Comparison of ENCODE assay signal across 1 cellular context in the genomic region with DNA sequence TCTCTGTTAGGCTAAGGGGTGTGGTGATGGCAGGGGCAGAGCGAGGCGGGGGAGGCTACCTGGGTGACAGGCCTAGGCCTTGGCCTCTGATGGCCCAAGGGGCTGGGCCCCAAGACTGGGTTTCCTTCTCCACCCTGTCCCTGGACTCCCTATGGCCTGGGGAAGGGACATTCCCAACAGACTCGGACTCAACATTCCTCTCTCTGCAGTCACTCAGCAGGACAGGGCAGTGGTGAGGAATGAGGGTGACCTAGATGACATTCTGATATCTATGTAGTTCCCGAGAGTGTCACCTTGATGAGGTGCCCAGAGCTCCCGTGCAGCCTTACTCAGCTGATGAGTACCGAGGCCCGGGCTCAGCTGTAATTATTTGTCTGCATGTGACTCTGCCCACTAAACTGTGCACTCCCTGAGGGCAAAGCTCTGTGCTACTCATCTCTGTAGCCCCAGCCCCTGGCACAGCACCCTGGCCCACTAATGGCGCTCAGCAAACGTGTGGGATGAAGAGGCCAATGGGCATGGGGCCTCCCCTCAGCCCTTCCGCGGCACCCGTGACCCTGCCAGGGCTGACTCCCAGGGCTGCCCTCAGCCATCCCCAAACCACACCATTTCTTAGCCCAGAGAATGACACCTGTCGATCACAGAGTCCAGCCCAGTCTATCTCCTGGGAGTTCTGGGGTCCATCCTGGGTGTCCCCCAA.
A peak's percentile ranks its signal among the peaks of the same experiment; 100 is the strongest.
TF ChIP-seq lines count a peak whose summit lies in the region.

No MANE protein-coding gene starts in this region.

TF ChIP-seq in K562, 482 proteins besides CTCF, POLR2A, EP300 and RAD21:
- TF ChIP-seq ZFX (CRISPR knock-in tag; IDR thresholded peaks at IDR 0.05), result 0 out of 2 replicates have a peak, but pooled peaks have one; percentile 18
- TF ChIP-seq BACH1 (tag; IDR thresholded peaks at IDR 0.05), result no peak
- TF ChIP-seq TBP (optimal IDR thresholded peaks at IDR 0.05; ENCODE audit: low read depth, low read length), result no peak
TF ChIP-seq in K562: peak in this region for 1.
